In the genomic region with DNA sequence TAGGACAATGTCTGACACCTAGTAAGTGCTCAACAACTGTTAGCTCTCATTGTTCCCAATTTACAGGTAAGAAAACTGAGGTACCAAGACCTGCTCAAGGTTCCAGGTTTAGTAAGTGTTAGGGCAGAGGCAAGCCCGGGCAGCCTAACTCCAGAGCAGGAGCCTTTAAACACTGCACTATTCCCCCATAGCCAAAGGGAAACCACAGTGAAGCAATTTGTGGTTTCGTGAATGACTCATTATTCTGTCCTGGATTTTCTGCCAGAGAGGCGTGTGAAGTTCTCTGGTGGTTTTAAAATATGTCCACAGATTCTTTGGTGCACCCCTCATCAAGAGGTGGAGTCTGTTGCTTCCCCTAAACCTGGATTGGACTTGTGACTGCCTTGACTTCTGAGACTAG, we compare ENCODE assay signal across 7 cellular contexts. TPM values are rescaled to one million over a fixed set of nuclear protein-coding genes. Genes with fewer than 3 reads are reported as not detected.
DNase-seq lines count a peak whose midpoint lies in the region; ATAC-seq and TF ChIP-seq lines count a peak whose summit lies in the region.

No MANE protein-coding gene starts in this region.

- in situ Hi-C loops in SK-MEL-5 (cut with HindIII; ENCODE audit: low pct_unique_long_range_greater_than_20kb, low sequenced_read_pairs), result no loop called here
- in situ Hi-C loops in gastrocnemius medialis (cut with MboI; ENCODE audit: low sequenced_read_pairs in 4 of 4), result no loop called here

- H3K36me3 ChIP-seq in esophagus (ENCODE audit: control insufficient read depth in 2 of 2, insufficient read depth in 2 of 2, low read length in 1 of 2), result no peaks in the 10 kb centered on the region
- H3K36me3 ChIP-seq in gastrocnemius medialis, result no peaks in the 10 kb centered on the region

- DNase-seq in SK-MEL-5 (ENCODE audit: low read depth, low spot score), result peak; percentile 79
- peak; percentile 19 to 28 for DNase-seq in gastrocnemius medialis
- DNase-seq in amygdala (lab: John Stamatoyannopoulos, UW), result no peak
- DNase-seq in cerebellar nuclear complex (lab: John Stamatoyannopoulos, UW), result no peak

- H3K27ac ChIP-seq in esophagus (ENCODE audit: low read depth in 2 of 2, low read length in 1 of 2), result peak overlapping the region; percentile 73 to 77
- H3K27ac ChIP-seq in gastrocnemius medialis, result no peak overlapping the region

- H3K4me1 ChIP-seq in esophagus (ENCODE audit: control insufficient read depth in 2 of 2, insufficient read depth in 2 of 2, low read length in 1 of 2), result peaks cover 5 to 8% of the 10 kb centered on the region in 2 donors
- H3K4me1 ChIP-seq in gastrocnemius medialis, result peaks cover 8 to 9% of the 10 kb centered on the region in 2 donors

- H3K4me3 ChIP-seq in esophagus (ENCODE audit: low read depth in 1 of 2, low read length in 2 of 2) (no peak overlapping the region), gastrocnemius medialis (no peak overlapping the region)

- ATAC-seq in GM18502 (IDR thresholded peaks at IDR 0.05; ENCODE audit: poor library complexity, unreplicated experiment) (peak; percentile 78), HG02885 (IDR thresholded peaks at IDR 0.05; ENCODE audit: poor library complexity, unreplicated experiment) (peak; percentile 62), gastrocnemius medialis (peak; percentile 91 to 92)

- 17 to 31% methylated on average over 3 of the region's 3 CpGs for WGBS in esophagus, 2 donors

- TF ChIP-seq CTCF in gastrocnemius medialis (IDR thresholded peaks at IDR 0.05 in 4 of 5, conservative IDR thresholded peaks at IDR 0.05 in 1 of 5), result no peak

- no peaks in the 10 kb centered on the region for H3K27me3 ChIP-seq in esophagus (ENCODE audit: control insufficient read depth in 1 of 2, insufficient read depth in 2 of 2, low read length in 2 of 2)
- peaks cover 26 to 48% (median 29%) of the 10 kb centered on the region in 3 donors for H3K27me3 ChIP-seq in gastrocnemius medialis

- no peak for TF ChIP-seq POLR2A in gastrocnemius medialis (IDR thresholded peaks at IDR 0.05)

- H3K9me3 ChIP-seq in esophagus (ENCODE audit: control insufficient read depth in 2 of 2, insufficient read depth in 1 of 2, low read depth in 1 of 2, low read length in 1 of 2), result no peaks in the 10 kb centered on the region
- H3K9me3 ChIP-seq in gastrocnemius medialis, result peaks cover 0 to 12% (median 0%) of the 10 kb centered on the region in 3 donors

- intact Hi-C loops in gastrocnemius medialis (cut with DNase I; ENCODE audit: low total_unique reads), result no loop called here

RNA-seq across cellular contexts. Expression of gene MCC, which starts 1.0 kb away (rescaled TPM):
- total RNA-seq in SK-MEL-5 (2014; rRNA removed; shearing (Covaris generic)), result 46.5 and 48.2 TPM in 2 replicates
- polyA plus RNA-seq in SK-MEL-5 (2015; cell fraction: cytosol; rRNA removed), result 34.2 and 37.9 TPM in 2 replicates
- 18.3 and 21.4 TPM in 2 replicates for polyA plus RNA-seq in SK-MEL-5 (2015; cell fraction: nucleus; rRNA removed)
- 1 to 10 TPM; 7.2 to 8.3 TPM for polyA plus RNA-seq in esophagus
- 10 to 100 TPM in 2 of 4 donors, 1 to 10 TPM in 2; 6.8 to 11.9 (median 9.0) TPM for total RNA-seq in gastrocnemius medialis

RNA-seq across cellular contexts. Expression of gene YTHDC2, which starts 24.2 kb away (rescaled TPM):
- total RNA-seq in SK-MEL-5 (2014; rRNA removed; shearing (Covaris generic)), result 15.3 and 16.3 TPM in 2 replicates
- polyA plus RNA-seq in SK-MEL-5 (2015; cell fraction: cytosol; rRNA removed), result 10.8 and 16.4 TPM in 2 replicates
- 76.5 and 79.8 TPM in 2 replicates for polyA plus RNA-seq in SK-MEL-5 (2015; cell fraction: nucleus; rRNA removed)
- 1 to 10 TPM; 7.5 to 8.9 TPM for polyA plus RNA-seq in esophagus
- 10 to 100 TPM in 3 of 4 donors, 1 to 10 TPM in 1; 9.0 to 22.7 (median 15.3) TPM for total RNA-seq in gastrocnemius medialis

RNA-seq across cellular contexts. Expression of gene TSSK1B, which starts 54.5 kb away (rescaled TPM):
- total RNA-seq in SK-MEL-5 (2014; rRNA removed; shearing (Covaris generic)), result not detected in 2 replicates
- not detected in 2 replicates for polyA plus RNA-seq in SK-MEL-5 (2015; cell fraction: cytosol; rRNA removed)
- polyA plus RNA-seq in SK-MEL-5 (2015; cell fraction: nucleus; rRNA removed), result not detected in 2 replicates
- polyA plus RNA-seq in esophagus, result under 1 TPM; 0.01 to 0.20 TPM
- total RNA-seq in gastrocnemius medialis, result not detected

Comparison
In these comparisons a context has a peak if more than half of its experiments do, and no peak if none do; other contexts are left out.
1. DNase-seq: peak in SK-MEL-5 (single experiment) and gastrocnemius medialis (2 of 2); none in amygdala (0 of 56) and cerebellar nuclear complex (0 of 2).
2. H3K27ac ChIP-seq: peak in esophagus (2 of 2); none in gastrocnemius medialis (0 of 4).
3. Peak in every context shown above with its lines, with median percentiles within 50 percentile points of each other: ATAC-seq.